In genomic region chr12:107291018-107291417, GRCh38 we compare ENCODE assay signal across 9 cellular contexts.
"Had no signal": no experiment of that assay in that cellular context is flagged by ENCODE, and none has a peak within 500 bp of the region (broad histone marks: within the 10 kb centered on the region; RNA-seq: fewer than 3 reads in every experiment).

No MANE protein-coding gene starts in this region.

- H3K9me3 ChIP-seq: HAP-1 had no signal

- H3K4me1 ChIP-seq: HAP-1 had no signal

- DNase-seq: GM23248, GOT3, H7, H9, HCEC 1CT, HFFc6 had no signal

- ATAC-seq: GM23338, HCT116 had no signal

- H3K4me3 Mint-ChIP-seq: GM23338, H9, HFFc6 had no signal

- H3K36me3 ChIP-seq: HAP-1 had no signal

- H3K4me3 ChIP-seq: GM23248, GM23338, HAP-1 had no signal

- H3K27ac Mint-ChIP-seq: GM23338, H9, HFFc6 had no signal

- H3K27ac ChIP-seq: GM23248 had no signal

- H3K9me3 Mint-ChIP-seq: GM23338, H9 had no signal
